In genomic region chrX:7170903-7171302, GRCh38 we compare ENCODE assay signal across 7 cellular contexts. TPM values are rescaled to one million over a fixed set of nuclear protein-coding genes. Genes with fewer than 3 reads are reported as not detected.
DNase-seq lines count a peak whose midpoint lies in the region; ATAC-seq, FAIRE-seq and TF ChIP-seq lines count a peak whose summit lies in the region.

No MANE protein-coding gene starts in this region.

- TF ChIP-seq POLR2A in GM12891 (IDR thresholded peaks at IDR 0.05; ENCODE audit: low read depth, low read length) = no peak

- H3K27me3 ChIP-seq in mammary epithelial cell (ENCODE audit: insufficient read depth, low read length) = no peaks in the 10 kb centered on the region

- H3K9ac ChIP-seq in mammary epithelial cell (ENCODE audit: insufficient read depth, low read length) = no peak overlapping the region

- dilution Hi-C loops in mammary epithelial cell (cut with HindIII; ENCODE audit: low sequenced_read_pairs) = no loop called here

- in situ Hi-C loops in mammary epithelial cell (cut with MboI; ENCODE audit: low sequenced_read_pairs in 2 of 2) = no loop called here

- no peak overlapping the region for H3K4me2 ChIP-seq in mammary epithelial cell (ENCODE audit: insufficient read depth, low read depth, low read length)

- no peak overlapping the region for H3K27ac ChIP-seq in mammary epithelial cell (ENCODE audit: insufficient read depth, low read depth, low read length)
- H3K27ac ChIP-seq in RWPE1 = no peak overlapping the region

- BruUV-seq in mammary epithelial cell (replicated peaks; lab: Mats Ljungman, UMichigan) = no TSS peak

- ATAC-seq in GM19463 (IDR thresholded peaks at IDR 0.05; ENCODE audit: unreplicated experiment) = peak; percentile 66
- ATAC-seq in SK-N-SH treated with all-trans-retinoic acid at 6 μM for 48 hours = 0 out of 3 replicates have a peak, but pooled peaks have one; percentile 22
- no peak for ATAC-seq in GM18868 (IDR thresholded peaks at IDR 0.05; ENCODE audit: unreplicated experiment)

- FAIRE-seq in GM12891 (lab: Jason Lieb, UNC) = no peak

- DNase-seq in mammary epithelial cell (no peak), renal cortical epithelial cell (ENCODE audit: low read depth) (peak; percentile 18), RWPE1 (ENCODE audit: low spot score) (no peak), GM12891 (ENCODE audit: insufficient read length, low spot score) (no peak)

- H3K36me3 ChIP-seq in mammary epithelial cell (ENCODE audit: insufficient read depth, low read length) = no peaks in the 10 kb centered on the region

- H3K79me2 ChIP-seq in mammary epithelial cell (ENCODE audit: insufficient read depth, low read length) = no peaks in the 10 kb centered on the region

- intact Hi-C loops in mammary epithelial cell (cut with micrococcal nuclease) = loop anchor here (1.0 kb wide), 2 partner anchors 39 to 102 kb away; no protein-coding TSS in a partner anchor

- no peaks in the 10 kb centered on the region for H3K4me1 ChIP-seq in mammary epithelial cell (ENCODE audit: insufficient read depth, low read length)

- TF ChIP-seq CTCF in mammary epithelial cell (conservative IDR thresholded peaks at IDR 0.05 in 1 of 2, IDR thresholded peaks at IDR 0.05 in 1 of 2; ENCODE audit: extremely low read depth in 1 of 2, insufficient read depth in 1 of 2, low read depth in 1 of 2, low read length in 2 of 2) = peak; percentile 38 to 49
- TF ChIP-seq CTCF in RWPE1 (conservative IDR thresholded peaks at IDR 0.05; ENCODE audit: low read depth) = no peak

- no peak overlapping the region for H2AFZ ChIP-seq in mammary epithelial cell (ENCODE audit: low read depth, low read length)

- POLR2A ChIA-PET in RWPE1 (lab: Yijun Ruan, JAX; ENCODE audit: low non-redundant PET) = no interaction called here

- H3K4me3 ChIP-seq in mammary epithelial cell (replicated peaks in 1 of 3; ENCODE audit: insufficient read depth in 1 of 3, low read depth in 2 of 3, low read length in 3 of 3) = no peak overlapping the region

- H3K9me3 ChIP-seq in mammary epithelial cell (replicated peaks; ENCODE audit: insufficient read depth, low read length) = no peaks in the 10 kb centered on the region

- H4K20me1 ChIP-seq in mammary epithelial cell (ENCODE audit: insufficient read depth, low read length) = no peaks in the 10 kb centered on the region

- CTCF ChIA-PET in mammary epithelial cell (lab: Charles Lee; ENCODE audit: low non-redundant PET) (no interaction called here), RWPE1 (lab: Yijun Ruan, JAX) (no interaction called here)

- WGBS in mammary epithelial cell (ENCODE audit: low coverage, missing lambda C conversion rate) = 82% methylated on average over 3 of the region's 3 CpGs

TF ChIP-seq in SK-N-SH treated with all-trans-retinoic acid at 6 μM for 48 hours, 23 proteins besides CTCF, POLR2A, EP300 and RAD21:
- no peak for TF ChIP-seq TCF4 (CRISPR knock-in tag; IDR thresholded peaks at IDR 0.05; ENCODE audit: borderline replicate concordance)

TF ChIP-seq in GM12891, 5 proteins besides CTCF, POLR2A, EP300 and RAD21:
- no peak for TF ChIP-seq POLR2AphosphoS5 (IDR thresholded peaks at IDR 0.05; ENCODE audit: low read depth, low read length)
- TF ChIP-seq POU2F2 (IDR thresholded peaks at IDR 0.05; ENCODE audit: low read depth, low read length) = no peak
- TF ChIP-seq SPI1 (IDR thresholded peaks at IDR 0.05; ENCODE audit: low read depth, low read length) = no peak
- no peak for TF ChIP-seq PAX5 (IDR thresholded peaks at IDR 0.05; ENCODE audit: insufficient read depth, low read length, severe bottlenecking)
- TF ChIP-seq TAF1 (IDR thresholded peaks at IDR 0.05; ENCODE audit: low read depth, low read length) = no peak

RNA-seq across cellular contexts. Expression of gene PUDP, which starts 22.9 kb away (rescaled TPM):
- total RNA-seq in mammary epithelial cell = 10 to 100 TPM in 1 of 2 donors, 1 to 10 TPM in 1; 6.8 to 19.1 TPM
- polyA plus RNA-seq in mammary epithelial cell = 26.1 TPM
- 37.6 TPM for polyA minus RNA-seq in mammary epithelial cell
- total RNA-seq in renal cortical epithelial cell = 5.4 and 33.4 TPM in 2 replicates
- 25.9 TPM for polyA plus RNA-seq in GM12891 (2012; ENCODE audit: low read depth, missing spikeins)

RNA-seq across cellular contexts. Expression of gene STS, which starts 23.4 kb away (rescaled TPM):
- total RNA-seq in mammary epithelial cell (1 to 10 TPM; 2.2 to 2.7 TPM), renal cortical epithelial cell (3.5 and 29.1 TPM in 2 replicates)
- 2.0 TPM for polyA plus RNA-seq in mammary epithelial cell
- 7.2 TPM for polyA minus RNA-seq in mammary epithelial cell
- polyA plus RNA-seq in GM12891 (2012; ENCODE audit: low read depth, missing spikeins) = 4.1 TPM
